8 cellular contexts compared by ENCODE assay signal in genomic region chr2:61017556-61018318, GRCh38. TPM values are rescaled to one million over a fixed set of nuclear protein-coding genes. Genes with fewer than 3 reads are reported as not detected.
A peak's percentile ranks its signal among the peaks of the same experiment; 100 is the strongest.
DNase-seq lines count a peak whose midpoint lies in the region; ATAC-seq and TF ChIP-seq lines count a peak whose summit lies in the region.

PEX13 (plus strand) TSS chr2:61017720; CDS start chr2:61017760, 40 bp downstream.
PUS10 (minus strand) TSS chr2:61018255; CDS start chr2:61011890, 6,365 bp downstream.

- DNase-seq in BE2C (peak; percentile 68), NCI-H510A treated with DMSO at 0.1 percent for 48 hours (lab: John Stamatoyannopoulos, UW) (peak; percentile 47), medulla oblongata (ENCODE audit: extremely low spot score) (peak; percentile 45)
- DNase-seq in activated CD4-positive, alpha-beta T cell treated with anti-CD3 and anti-CD28 coated beads, Interleukin-2, amount 50 U/mL, for 48 hours: peak; percentile 75 to 81
- DNase-seq in effector CD4-positive, alpha-beta T cell: peak; percentile 49
- DNase-seq in stimulated activated CD4-positive, alpha-beta T cell treated with anti-CD3 and anti-CD28 coated beads, TNF-alpha, amount 100 ng/mL, for 48 hours (ENCODE audit: low read depth in 3 of 3): peak; percentile 43 to 72 (median 56)

- H3K4me3 ChIP-seq in BE2C (ENCODE audit: low read depth, low read length): peak within 1 kb of the TSS; percentile 94

- no peaks in the 10 kb centered on the region for H3K4me1 ChIP-seq in BE2C

- no peak for TF ChIP-seq CTCF in BE2C (IDR thresholded peaks at IDR 0.05; ENCODE audit: low read depth, low read length)

- no peaks in the 10 kb centered on the region for H3K36me3 ChIP-seq in BE2C

- H3K9me3 ChIP-seq in BE2C: no peaks in the 10 kb centered on the region

- H3K27me3 ChIP-seq in BE2C: no peaks in the 10 kb centered on the region

- ATAC-seq in GM18909 (IDR thresholded peaks at IDR 0.05; ENCODE audit: poor library complexity, unreplicated experiment) (peak; percentile 88), HG03135 (IDR thresholded peaks at IDR 0.05; ENCODE audit: unreplicated experiment) (peak; percentile 72)

RNA-seq across cellular contexts. Expression of gene PEX13, which starts in this region (rescaled TPM):
- polyA plus RNA-seq in BE2C (2012; ENCODE audit: insufficient read depth, insufficient read length, low read depth): 8.6 TPM

RNA-seq across cellular contexts. Expression of gene PUS10, which starts in this region (rescaled TPM):
- polyA plus RNA-seq in BE2C (2012; ENCODE audit: insufficient read depth, insufficient read length, low read depth): 3.8 TPM

Comparison
In these comparisons a context has a peak if more than half of its experiments do, and no peak if none do; other contexts are left out.
1. Peak in every context shown above with its lines: DNase-seq, ATAC-seq and H3K4me3 ChIP-seq.